ENCODE assay signal across 8 cellular contexts in genomic region chr10:931326-932318, GRCh38. TPM values are rescaled to one million over a fixed set of nuclear protein-coding genes. Genes with fewer than 3 reads are reported as not detected.
A peak's percentile ranks its signal among the peaks of the same experiment; 100 is the strongest.
DNase-seq lines count a peak whose midpoint lies in the region; ATAC-seq and TF ChIP-seq lines count a peak whose summit lies in the region.

LARP4B (minus strand) TSS chr10:931705; CDS start chr10:885721, 45,984 bp downstream.

- H3K27me3 Mint-ChIP-seq in immature natural killer cell (ENCODE audit: low read depth in 3 of 3), result peaks cover 0 to 11% (median 3%) of the 10 kb centered on the region in 3 donors

- H3K27ac Mint-ChIP-seq in immature natural killer cell, result peak within 1 kb of the TSS; percentile 84 to 93 (median 92)

- no peak for TF ChIP-seq CTCF in AG09319 (IDR thresholded peaks at IDR 0.05; ENCODE audit: low read depth, low read length)

- peak; percentile 97 for DNase-seq in AG09319 (ENCODE audit: extremely low read depth, low read depth)
- DNase-seq in NCI-H345 treated with DMSO at 0.1 percent for 48 hours (lab: John Stamatoyannopoulos, UW; ENCODE audit: unreplicated experiment), result peak; percentile 86
- peak; percentile 88 to 96 (median 95) for DNase-seq in activated CD4-positive, CD25-positive, alpha-beta regulatory T cell (lab: John Stamatoyannopoulos, UW)
- DNase-seq in caudate nucleus (lab: John Stamatoyannopoulos, UW), result peak in 60 of 61 donors; percentile 59 to 99 (median 94)
- DNase-seq in immature natural killer cell, result peak; percentile 98 to 99 (median 98)
- DNase-seq in smooth muscle cell of the brain vasculature (ENCODE audit: low read depth, low spot score), result peak; percentile 94

- H3K27ac ChIP-seq in caudate nucleus (ENCODE audit: low read depth, low read length), result peak within 1 kb of the TSS; percentile 90

- peak within 1 kb of the TSS; percentile 90 to 97 (median 91) for H3K4me3 Mint-ChIP-seq in immature natural killer cell

- peaks cover 34 to 44% of the 10 kb centered on the region in 2 donors for H3K4me1 Mint-ChIP-seq in immature natural killer cell

- ATAC-seq in GM19035 (IDR thresholded peaks at IDR 0.05; ENCODE audit: unreplicated experiment) (peak; percentile 90), HG03342 (IDR thresholded peaks at IDR 0.05; ENCODE audit: unreplicated experiment) (peak; percentile 92)

- H3K9me3 Mint-ChIP-seq in immature natural killer cell, result no peaks in the 10 kb centered on the region

- H3K36me3 Mint-ChIP-seq in immature natural killer cell, result no peaks in the 10 kb centered on the region

RNA-seq across cellular contexts. Expression of gene LARP4B, which starts in this region (rescaled TPM):
- polyA plus RNA-seq in immature natural killer cell, result 10 to 100 TPM in 2 of 3 donors, 1 to 10 TPM in 1; 4.7 to 35.8 (median 13.3) TPM

Comparison
In these comparisons a context has a peak if more than half of its experiments do, and no peak if none do; other contexts are left out.
1. Peak in every context shown above with its lines: DNase-seq, ATAC-seq and H3K27ac ChIP-seq.